ENCODE assay signal across 8 cellular contexts in genomic region chr5:132961887-132962286, GRCh38. TPM values are rescaled to one million over a fixed set of nuclear protein-coding genes. Genes with fewer than 3 reads are reported as not detected.
DNase-seq lines count a peak whose midpoint lies in the region; ATAC-seq, FAIRE-seq and TF ChIP-seq lines count a peak whose summit lies in the region.

No MANE protein-coding gene starts in this region.

- H3K27me3 ChIP-seq in right cardiac atrium (ENCODE audit: control insufficient read depth, insufficient read depth) (no peaks in the 10 kb centered on the region), small intestine (ENCODE audit: control insufficient read depth in 2 of 2, insufficient read depth in 2 of 2, low read length in 2 of 2) (no peaks in the 10 kb centered on the region)

- DNase-seq in activated CD4-positive, alpha-beta T cell treated with anti-CD3 and anti-CD28 coated beads, Interleukin-2, amount 10 ng/mL, durations not matched to agents 7 days and 5 days = no peak
- no peak for DNase-seq in activated CD4-positive, alpha-beta T cell treated with anti-CD3 and anti-CD28 coated beads, Interleukin-2, amount 50 U/mL, for 1 hour
- no peak for DNase-seq in activated B cell treated with CpG ODN at 0.5 μM for 24 hours
- DNase-seq in right cardiac atrium = no peak
- peak; percentile 16 for DNase-seq in small intestine
- DNase-seq in frontal cortex (ENCODE audit: low spot score in 2 of 2) = no peak
- no peak for DNase-seq in NCI-H2081 (lab: John Stamatoyannopoulos, UW)

- peak overlapping the region; percentile 95 for H3K4me3 Mint-ChIP-seq in activated CD4-positive, alpha-beta T cell treated with anti-CD3 and anti-CD28 coated beads, Interleukin-2, amount 10 ng/mL, durations not matched to agents 7 days and 5 days
- peak overlapping the region; percentile 94 for H3K4me3 Mint-ChIP-seq in activated B cell treated with CpG ODN at 0.5 μM for 24 hours

- H3K27ac ChIP-seq in right cardiac atrium (ENCODE audit: low read length) (no peak overlapping the region), small intestine (ENCODE audit: low read depth in 1 of 2, low read length in 1 of 2) (peak overlapping the region in 1 of 2 donors; percentile 96)

- H3K27ac Mint-ChIP-seq in activated CD4-positive, alpha-beta T cell treated with anti-CD3 and anti-CD28 coated beads, Interleukin-2, amount 10 ng/mL, durations not matched to agents 7 days and 5 days = peak overlapping the region; percentile 99
- H3K27ac Mint-ChIP-seq in activated B cell treated with CpG ODN at 0.5 μM for 24 hours = peak overlapping the region; percentile 94

- intact Hi-C loops in activated B cell treated with CpG ODN at 0.5 μM for 24 hours (cut with micrococcal nuclease) = loop anchor here (2.0 to 5.0 kb wide), 3 partner anchors 225 to 1685 kb away; partner anchors contain the start of genes KIF3A and SEC24A
- intact Hi-C loops in right cardiac atrium (cut with DNase I) = no loop called here

- ATAC-seq in activated B cell treated with CpG ODN at 0.5 μM for 24 hours (ENCODE audit: low read depth) (no peak), right cardiac atrium (no peak), GM21723 (IDR thresholded peaks at IDR 0.05; ENCODE audit: unreplicated experiment) (no peak)

- FAIRE-seq in small intestine (lab: Jason Lieb, UNC) (no peak), frontal cortex (lab: Jason Lieb, UNC) (no peak)

- TF ChIP-seq CTCF in activated B cell treated with CpG ODN at 0.5 μM for 24 hours (IDR thresholded peaks at IDR 0.05) = no peak

- H3K4me1 Mint-ChIP-seq in activated CD4-positive, alpha-beta T cell treated with anti-CD3 and anti-CD28 coated beads, Interleukin-2, amount 10 ng/mL, durations not matched to agents 7 days and 5 days = peaks cover 23% of the 10 kb centered on the region
- H3K4me1 Mint-ChIP-seq in activated B cell treated with CpG ODN at 0.5 μM for 24 hours = peaks cover 38% of the 10 kb centered on the region

- H3K4me1 ChIP-seq in right cardiac atrium (ENCODE audit: control insufficient read depth, insufficient read depth, low read length) = peaks cover 5% of the 10 kb centered on the region
- H3K4me1 ChIP-seq in small intestine (ENCODE audit: control insufficient read depth in 2 of 2, insufficient read depth in 1 of 2, low read depth in 1 of 2, low read length in 1 of 2) = no peaks in the 10 kb centered on the region

- peak overlapping the region; percentile 95 for H3K4me3 ChIP-seq in right cardiac atrium (ENCODE audit: low read length)
- peak overlapping the region; percentile 89 to 93 for H3K4me3 ChIP-seq in small intestine (ENCODE audit: low read depth in 1 of 2, low read length in 2 of 2)

- no peaks in the 10 kb centered on the region for H3K9me3 Mint-ChIP-seq in activated CD4-positive, alpha-beta T cell treated with anti-CD3 and anti-CD28 coated beads, Interleukin-2, amount 10 ng/mL, durations not matched to agents 7 days and 5 days
- no peaks in the 10 kb centered on the region for H3K9me3 Mint-ChIP-seq in activated B cell treated with CpG ODN at 0.5 μM for 24 hours

- peaks cover 0 to 1% of the 10 kb centered on the region in 2 donors for H3K36me3 ChIP-seq in small intestine (ENCODE audit: control insufficient read depth in 2 of 2, insufficient read depth in 2 of 2, low read length in 2 of 2)

- peaks cover 19% of the 10 kb centered on the region for H3K36me3 Mint-ChIP-seq in activated CD4-positive, alpha-beta T cell treated with anti-CD3 and anti-CD28 coated beads, Interleukin-2, amount 10 ng/mL, durations not matched to agents 7 days and 5 days (ENCODE audit: low read depth)
- H3K36me3 Mint-ChIP-seq in activated B cell treated with CpG ODN at 0.5 μM for 24 hours (ENCODE audit: low read depth) = peaks cover 19% of the 10 kb centered on the region

- CTCF ChIA-PET in activated CD4-positive, alpha-beta T cell treated with anti-CD3 and anti-CD28 coated beads, Interleukin-2, amount 10 ng/mL, durations not matched to agents 7 days and 5 days (lab: Charles Lee) = interaction anchor here (0.7 to 1.0 kb wide), 3 partner anchors 11 to 89 kb away, joined by 3 to 4 read pairs (median 3); partner anchors contain the start of gene LEAP2
- CTCF ChIA-PET in activated B cell treated with CpG ODN at 0.5 μM for 24 hours (lab: Charles Lee) = no interaction called here

- H3K27me3 Mint-ChIP-seq in activated CD4-positive, alpha-beta T cell treated with anti-CD3 and anti-CD28 coated beads, Interleukin-2, amount 10 ng/mL, durations not matched to agents 7 days and 5 days = no peaks in the 10 kb centered on the region
- H3K27me3 Mint-ChIP-seq in activated B cell treated with CpG ODN at 0.5 μM for 24 hours = no peaks in the 10 kb centered on the region

- 6% methylated on average over 5 of the region's 5 CpGs for WGBS in right cardiac atrium
- WGBS in small intestine, 3 donors = 2 to 11% (median 10%) methylated on average over 5 of the region's 5 CpGs

- POLR2A ChIA-PET in activated CD4-positive, alpha-beta T cell treated with anti-CD3 and anti-CD28 coated beads, Interleukin-2, amount 10 ng/mL, durations not matched to agents 7 days and 5 days (lab: Charles Lee) = no interaction called here
- POLR2A ChIA-PET in activated B cell treated with CpG ODN at 0.5 μM for 24 hours (lab: Charles Lee) = interaction anchor here (0.6 to 4.7 kb wide), 8 partner anchors 33 to 999 kb away, joined by 3 to 95 read pairs (median 13); partner anchors contain the start of genes GDF9, HSPA4, UQCRQ and ZCCHC10

- H3K9me3 ChIP-seq in right cardiac atrium (ENCODE audit: control insufficient read depth, low read length) (no peaks in the 10 kb centered on the region), small intestine (ENCODE audit: control insufficient read depth, low read depth) (no peaks in the 10 kb centered on the region)

RNA-seq across cellular contexts. Expression of gene AFF4, which starts 1.5 kb away (rescaled TPM):
- total RNA-seq in activated CD4-positive, alpha-beta T cell treated with anti-CD3 and anti-CD28 coated beads, Interleukin-2, amount 10 ng/mL, durations not matched to agents 7 days and 5 days = 10 to 100 TPM; 33.9 to 40.0 TPM
- total RNA-seq in activated B cell treated with CpG ODN at 0.5 μM for 24 hours (42.7 and 51.8 TPM in 2 replicates), right cardiac atrium (10 to 100 TPM; 37.3 to 61.0 (median 40.2) TPM), frontal cortex (62.4 TPM)
- polyA plus RNA-seq in right cardiac atrium (8.3 TPM), small intestine (10 to 100 TPM in 1 of 3 donors, 1 to 10 TPM in 2; 7.0 to 12.6 (median 7.8) TPM)
